3 cellular contexts compared by ENCODE assay signal in genomic region chrX:154968353-154968752, GRCh38.
TF ChIP-seq lines count a peak whose summit lies in the region.

No MANE protein-coding gene starts in this region.

TF ChIP-seq in IMR-90, 13 proteins besides CTCF, POLR2A, EP300 and RAD21:
- no peak for TF ChIP-seq RCOR1 (IDR thresholded peaks at IDR 0.05; ENCODE audit: insufficient replicate concordance, low read length)
- TF ChIP-seq ELK1 (IDR thresholded peaks at IDR 0.05; ENCODE audit: borderline replicate concordance, low read depth, low read length), result no peak
- TF ChIP-seq FOS (IDR thresholded peaks at IDR 0.05; ENCODE audit: low read depth, low read length), result no peak
- TF ChIP-seq MXI1 (IDR thresholded peaks at IDR 0.05; ENCODE audit: borderline replicate concordance, low read depth, low read length), result no peak
- TF ChIP-seq CEBPB (IDR thresholded peaks at IDR 0.05; ENCODE audit: low read depth, low read length), result peak; percentile 50
- no peak for TF ChIP-seq MAZ (IDR thresholded peaks at IDR 0.05; ENCODE audit: borderline replicate concordance, low read depth, low read length)
- TF ChIP-seq USF2 (IDR thresholded peaks at IDR 0.05; ENCODE audit: low read depth, low read length), result no peak
- no peak for TF ChIP-seq SMC3 (IDR thresholded peaks at IDR 0.05; ENCODE audit: low read depth, low read length)
TF ChIP-seq in IMR-90: peak in this region for 1.

TF ChIP-seq in K562, 482 proteins besides CTCF, POLR2A, EP300 and RAD21 (continues in another document):
- TF ChIP-seq NCOA4 (IDR thresholded peaks at IDR 0.05; ENCODE audit: partially characterized antibody) (no peak), ZNF592 (IDR thresholded peaks at IDR 0.05) (no peak), ATF3 (IDR thresholded peaks at IDR 0.05) (peak; percentile 58), ATF3 (CRISPR knock-in tag; conservative IDR thresholded peaks at IDR 0.05) (no peak), BCL6 (CRISPR knock-in tag; IDR thresholded peaks at IDR 0.05) (no peak), FOSL1 (tag; conservative IDR thresholded peaks at IDR 0.05) (no peak), HDAC3 (IDR thresholded peaks at IDR 0.05; ENCODE audit: borderline replicate concordance, partially characterized antibody) (no peak), NFIC (IDR thresholded peaks at IDR 0.05) (no peak)

TF ChIP-seq in endothelial cell of umbilical vein, 7 proteins besides CTCF, POLR2A, EP300 and RAD21:
- no peak for TF ChIP-seq FOS (IDR thresholded peaks at IDR 0.05; ENCODE audit: borderline replicate concordance, insufficient read depth, low read length)
- no peak for TF ChIP-seq POLR2AphosphoS5 (IDR thresholded peaks at IDR 0.05; ENCODE audit: insufficient read depth, low read depth, low read length)
- no peak for TF ChIP-seq GATA2 (IDR thresholded peaks at IDR 0.05; ENCODE audit: insufficient read depth, insufficient read length, low read depth, low read length)
- TF ChIP-seq EZH2 (IDR thresholded peaks at IDR 0.05; ENCODE audit: borderline replicate concordance, low read depth, low read length, severe bottlenecking), result no peak
- no peak for TF ChIP-seq MYC (IDR thresholded peaks at IDR 0.05; ENCODE audit: low read depth, low read length)
- no peak for TF ChIP-seq JUN (IDR thresholded peaks at IDR 0.05; ENCODE audit: borderline replicate concordance, insufficient read depth, insufficient read length, low read depth)
- no peak for TF ChIP-seq MAX (IDR thresholded peaks at IDR 0.05; ENCODE audit: insufficient read depth, insufficient read length)
TF ChIP-seq in endothelial cell of umbilical vein: peak in this region for 0.
